ENCODE assay signal across 18 cellular contexts in the genomic region with DNA sequence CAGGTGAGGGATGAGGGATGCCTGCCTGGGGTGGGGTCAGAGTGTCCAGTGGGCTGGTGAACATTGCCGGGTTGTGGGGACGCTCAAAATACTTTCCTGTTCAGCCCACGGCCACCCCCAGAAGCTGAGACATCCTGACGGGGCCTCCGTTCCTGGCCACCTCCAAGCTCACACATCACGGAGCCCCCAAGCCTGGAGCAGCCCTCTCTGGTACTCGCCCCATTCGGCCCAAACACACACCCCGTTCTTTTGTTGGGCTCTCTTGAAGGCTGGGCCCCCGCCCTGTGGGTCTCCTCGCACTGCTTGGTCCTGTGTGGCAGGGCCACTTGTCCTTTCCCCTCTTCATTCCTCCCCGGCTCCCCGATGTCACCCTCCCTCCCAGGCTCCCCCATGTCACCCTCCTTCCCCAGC.
A peak's percentile ranks its signal among the peaks of the same experiment; 100 is the strongest.
DNase-seq lines count a peak whose midpoint lies in the region; ATAC-seq, FAIRE-seq and TF ChIP-seq lines count a peak whose summit lies in the region.
"Had no signal": no experiment of that assay in that cellular context is flagged by ENCODE, and none has a peak within 500 bp of the region (broad histone marks: within the 10 kb centered on the region; RNA-seq: fewer than 3 reads in every experiment).

No MANE protein-coding gene starts in this region.

- H3K27ac ChIP-seq in RWPE2 (ENCODE audit: poor library complexity, severe bottlenecking) (no peak overlapping the region), endodermal cell (ENCODE audit: low read depth, low read length) (no peak overlapping the region), HepG2 (ENCODE audit: extremely low read length, insufficient read depth, low read length) (no peak overlapping the region)

- H3K9ac ChIP-seq in endodermal cell (ENCODE audit: extremely low read depth, low read length, poor library complexity, severe bottlenecking) (no peak overlapping the region), HepG2 (ENCODE audit: insufficient read depth, low read depth, low read length) (no peak overlapping the region)

- H3K27ac Mint-ChIP-seq in activated T-cell treated with anti-CD3 and anti-CD28 coated beads, Interleukin-2, amount 50 U/mL, for 24 hours = no peak overlapping the region
- no peak overlapping the region for H3K27ac Mint-ChIP-seq in activated T-cell treated with anti-CD3 and anti-CD28 coated beads, Interleukin-2, amount 50 U/mL, for 72 hours
- H3K27ac Mint-ChIP-seq in endodermal cell (no peak overlapping the region), HFFc6 (no peak overlapping the region)
- H3K27ac Mint-ChIP-seq: CD4-positive, alpha-beta T cell had no signal

- no peak for TF ChIP-seq POLR2A in HepG2 (IDR thresholded peaks at IDR 0.05; ENCODE audit: insufficient read depth in 1 of 2, low read depth in 2 of 2, low read length in 2 of 2)

- H3K4me1 ChIP-seq in RWPE2 (ENCODE audit: insufficient read depth, poor library complexity, severe bottlenecking) (no peaks in the 10 kb centered on the region), endodermal cell (ENCODE audit: control insufficient read depth, insufficient read depth, low read length) (no peaks in the 10 kb centered on the region), HepG2 (ENCODE audit: insufficient read depth, low read length) (no peaks in the 10 kb centered on the region)
- H3K4me1 ChIP-seq: Caco-2 had no signal

- DNase-seq in activated T-cell treated with anti-CD3 and anti-CD28 coated beads, Interleukin-2, amount 50 U/mL, for 24 hours = peak; percentile 2
- no peak for DNase-seq in activated T-cell treated with anti-CD3 and anti-CD28 coated beads, Interleukin-2, amount 50 U/mL, for 72 hours
- DNase-seq in RWPE2 (ENCODE audit: low spot score) = peak; percentile 45
- peak; percentile 10 for DNase-seq in endodermal cell
- peak; percentile 70 for DNase-seq in posterior vena cava (ENCODE audit: low spot score)
- no peak for DNase-seq in HFFc6
- DNase-seq in HepG2 (ENCODE audit: low spot score) = no peak
- DNase-seq: Caco-2, KBM-7, NCI-H1105 treated with DMSO at 0.1 percent for 48 hours, NCI-H1694, NCI-H510A, NCI-H774, OCI-M1 had no signal

- 84 to 90% methylated on average over 6 to 13 of the region's 13 CpGs for WGBS in endodermal cell (ENCODE audit: insufficient coverage in 1 of 2, insufficient read length in 1 of 2), 2 experiments
- WGBS in HepG2 (ENCODE audit: low lambda C conversion rate) = 20% methylated on average over 6 of the region's 13 CpGs

- no peaks in the 10 kb centered on the region for H3K36me3 Mint-ChIP-seq in activated T-cell treated with anti-CD3 and anti-CD28 coated beads, Interleukin-2, amount 50 U/mL, for 24 hours (ENCODE audit: low read depth)
- no peaks in the 10 kb centered on the region for H3K36me3 Mint-ChIP-seq in activated T-cell treated with anti-CD3 and anti-CD28 coated beads, Interleukin-2, amount 50 U/mL, for 72 hours (ENCODE audit: insufficient read depth in 2 of 2)
- no peaks in the 10 kb centered on the region for H3K36me3 Mint-ChIP-seq in endodermal cell (ENCODE audit: low read depth)
- no peaks in the 10 kb centered on the region for H3K36me3 Mint-ChIP-seq in HFFc6 (ENCODE audit: low read depth)

- TF ChIP-seq RAD21 in HepG2 (CRISPR knock-in tag; IDR thresholded peaks at IDR 0.05) = no peak

- FAIRE-seq in HepG2 (lab: Jason Lieb, UNC) = no peak
- FAIRE-seq: A204.1, G401.6 had no signal

- intact Hi-C loops in posterior vena cava (cut with DNase I) = no loop called here
- intact Hi-C loops in HepG2 (cut with micrococcal nuclease; ENCODE audit: unreplicated experiment) = no loop called here

- no peak for TF ChIP-seq CTCF in RWPE2 (IDR thresholded peaks at IDR 0.05; ENCODE audit: poor library complexity, severe bottlenecking)
- no peak for TF ChIP-seq CTCF in endodermal cell (conservative IDR thresholded peaks at IDR 0.05)
- no peak for TF ChIP-seq CTCF in HFFc6 (IDR thresholded peaks at IDR 0.05)
- TF ChIP-seq CTCF in HepG2 (CRISPR knock-in tag; IDR thresholded peaks at IDR 0.05) = no peak

- CTCF ChIA-PET in HepG2 (lab: Yijun Ruan, JAX; ENCODE audit: low intra/inter-chr PET ratio, low total read pairs) = no interaction called here

- H3K4me3 Mint-ChIP-seq in activated T-cell treated with anti-CD3 and anti-CD28 coated beads, Interleukin-2, amount 50 U/mL, for 24 hours = no peak overlapping the region
- H3K4me3 Mint-ChIP-seq in activated T-cell treated with anti-CD3 and anti-CD28 coated beads, Interleukin-2, amount 50 U/mL, for 72 hours = no peak overlapping the region
- H3K4me3 Mint-ChIP-seq in endodermal cell = no peak overlapping the region
- H3K4me3 Mint-ChIP-seq in HFFc6 = no peak overlapping the region
- H3K4me3 Mint-ChIP-seq: CD4-positive, alpha-beta T cell had no signal

- H3K9me3 ChIP-seq in RWPE2 (ENCODE audit: severe bottlenecking) = no peaks in the 10 kb centered on the region
- peaks cover 20% of the 10 kb centered on the region for H3K9me3 ChIP-seq in endodermal cell (ENCODE audit: control insufficient read depth, low read length)
- H3K9me3 ChIP-seq in HepG2 (ENCODE audit: low read length) = no peaks in the 10 kb centered on the region
- H3K9me3 ChIP-seq: Caco-2 had no signal

- H3K4me2 ChIP-seq in HepG2 (ENCODE audit: low read depth, low read length) = no peak overlapping the region

- H3K27me3 ChIP-seq in RWPE2 (ENCODE audit: insufficient read depth, poor library complexity, severe bottlenecking) (no peaks in the 10 kb centered on the region), endodermal cell (ENCODE audit: control insufficient read depth, insufficient read depth, low read length, poor library complexity, severe bottlenecking) (no peaks in the 10 kb centered on the region), HepG2 (ENCODE audit: control insufficient read depth in 1 of 2, insufficient read depth in 2 of 2, low read length in 2 of 2) (peaks cover 14 to 80% of the 10 kb centered on the region in 2 experiments; a peak in 4 of 5 replicates)

- in situ Hi-C loops in HepG2 (cut with HindIII; ENCODE audit: extremely low pct_ligation_motif_present, low pct_unique_long_range_greater_than_20kb) = loop anchor here (25.0 kb wide), 1 partner anchor 1282 kb away; a partner anchor contains a TSS

- H4K20me1 ChIP-seq in HepG2 (ENCODE audit: insufficient read depth, low read length) = peaks cover 4% of the 10 kb centered on the region; the same call in 1 of the 2 replicates

- H2AFZ ChIP-seq in HepG2 (ENCODE audit: low read length) = no peak overlapping the region

- H3K27me3 Mint-ChIP-seq in activated T-cell treated with anti-CD3 and anti-CD28 coated beads, Interleukin-2, amount 50 U/mL, for 24 hours = no peaks in the 10 kb centered on the region
- H3K27me3 Mint-ChIP-seq in activated T-cell treated with anti-CD3 and anti-CD28 coated beads, Interleukin-2, amount 50 U/mL, for 72 hours (ENCODE audit: low read depth) = no peaks in the 10 kb centered on the region
- H3K27me3 Mint-ChIP-seq in endodermal cell (ENCODE audit: insufficient read depth) = no peaks in the 10 kb centered on the region
- H3K27me3 Mint-ChIP-seq in HFFc6 (ENCODE audit: insufficient read depth) = peaks cover 9% of the 10 kb centered on the region
- H3K27me3 Mint-ChIP-seq: CD4-positive, alpha-beta T cell had no signal

- no peak overlapping the region for H3K4me3 ChIP-seq in RWPE2 (ENCODE audit: severe bottlenecking)
- no peak overlapping the region for H3K4me3 ChIP-seq in endodermal cell (ENCODE audit: low read length)
- H3K4me3 ChIP-seq in HepG2 (replicated peaks in 1 of 3; ENCODE audit: insufficient read depth in 1 of 3, low read depth in 2 of 3, low read length in 3 of 3) = no peak overlapping the region

- H3K36me3 ChIP-seq in RWPE2 (ENCODE audit: low read depth) (no peaks in the 10 kb centered on the region), endodermal cell (ENCODE audit: control insufficient read depth, insufficient read depth, low read length) (no peaks in the 10 kb centered on the region), HepG2 (replicated peaks in 1 of 2; ENCODE audit: control insufficient read depth in 1 of 2, insufficient read depth in 2 of 2, low read length in 2 of 2) (no peaks in the 10 kb centered on the region)

- no peaks in the 10 kb centered on the region for H3K9me3 Mint-ChIP-seq in activated T-cell treated with anti-CD3 and anti-CD28 coated beads, Interleukin-2, amount 50 U/mL, for 24 hours
- no peaks in the 10 kb centered on the region for H3K9me3 Mint-ChIP-seq in activated T-cell treated with anti-CD3 and anti-CD28 coated beads, Interleukin-2, amount 50 U/mL, for 72 hours
- H3K9me3 Mint-ChIP-seq in endodermal cell (peaks cover 83% of the 10 kb centered on the region), HFFc6 (peaks cover 14% of the 10 kb centered on the region)
- H3K9me3 Mint-ChIP-seq: CD4-positive, alpha-beta T cell had no signal

- no peaks in the 10 kb centered on the region for H3K79me2 ChIP-seq in HepG2 (ENCODE audit: insufficient read depth, low read length)

- no TSS peak for BruUV-seq in HepG2 (replicated peaks; lab: Mats Ljungman, UMichigan)

- TF ChIP-seq EP300 in HepG2 (IDR thresholded peaks at IDR 0.05; ENCODE audit: low read depth in 2 of 2, low read length in 2 of 2) = no peak
- no peak for TF ChIP-seq EP300 in HepG2 (CRISPR knock-in tag; IDR thresholded peaks at IDR 0.05; ENCODE audit: borderline replicate concordance)

- no peak for ATAC-seq in activated T-cell treated with anti-CD3 and anti-CD28 coated beads, Interleukin-2, amount 50 U/mL, for 72 hours (replicated peaks in 1 of 2)
- no peak for ATAC-seq in RWPE2 (ENCODE audit: low read depth)
- no peak for ATAC-seq in HG02571 (IDR thresholded peaks at IDR 0.05; ENCODE audit: unreplicated experiment)
- ATAC-seq in HepG2 = no peak

- H3K4me1 Mint-ChIP-seq in activated T-cell treated with anti-CD3 and anti-CD28 coated beads, Interleukin-2, amount 50 U/mL, for 24 hours (ENCODE audit: low read depth) = no peaks in the 10 kb centered on the region
- no peaks in the 10 kb centered on the region for H3K4me1 Mint-ChIP-seq in activated T-cell treated with anti-CD3 and anti-CD28 coated beads, Interleukin-2, amount 50 U/mL, for 72 hours (ENCODE audit: low read depth)
- H3K4me1 Mint-ChIP-seq in endodermal cell (no peaks in the 10 kb centered on the region), HFFc6 (ENCODE audit: low read depth) (no peaks in the 10 kb centered on the region)

- POLR2A ChIA-PET in HepG2 (lab: Yijun Ruan, JAX) = no interaction called here

TF ChIP-seq in HepG2, 621 proteins besides CTCF, POLR2A, EP300 and RAD21 (continues in another document):
- TF ChIP-seq, protein P1, sequence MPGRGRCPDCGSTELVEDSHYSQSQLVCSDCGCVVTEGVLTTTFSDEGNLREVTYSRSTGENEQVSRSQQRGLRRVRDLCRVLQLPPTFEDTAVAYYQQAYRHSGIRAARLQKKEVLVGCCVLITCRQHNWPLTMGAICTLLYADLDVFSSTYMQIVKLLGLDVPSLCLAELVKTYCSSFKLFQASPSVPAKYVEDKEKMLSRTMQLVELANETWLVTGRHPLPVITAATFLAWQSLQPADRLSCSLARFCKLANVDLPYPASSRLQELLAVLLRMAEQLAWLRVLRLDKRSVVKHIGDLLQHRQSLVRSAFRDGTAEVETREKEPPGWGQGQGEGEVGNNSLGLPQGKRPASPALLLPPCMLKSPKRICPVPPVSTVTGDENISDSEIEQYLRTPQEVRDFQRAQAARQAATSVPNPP (CRISPR knock-in tag; IDR thresholded peaks at IDR 0.05) = no peak
- TF ChIP-seq ZNF160 (CRISPR knock-in tag; IDR thresholded peaks at IDR 0.05) = no peak
- TF ChIP-seq ZBTB7A (CRISPR knock-in tag; IDR thresholded peaks at IDR 0.05) = no peak

Comparison
In these comparisons a context has a peak if more than half of its experiments do, and no peak if none do; other contexts are left out.
1. DNase-seq: peak in activated T-cell treated with anti-CD3 and anti-CD28 coated beads, Interleukin-2, amount 50 U/mL, for 24 hours (single experiment), RWPE2 (single experiment), endodermal cell (single experiment) and posterior vena cava (single experiment); none in activated T-cell treated with anti-CD3 and anti-CD28 coated beads, Interleukin-2, amount 50 U/mL, for 72 hours (0 of 2), HFFc6 (single experiment) and HepG2 (single experiment).